24 cellular contexts compared by ENCODE assay signal in genomic region chr5:11509793-11510192, GRCh38.
"Had no signal": no experiment of that assay in that cellular context is flagged by ENCODE, and none has a peak within 500 bp of the region (broad histone marks: within the 10 kb centered on the region; RNA-seq: fewer than 3 reads in every experiment).

No MANE protein-coding gene starts in this region.

- H3K4me1 ChIP-seq: left ventricle myocardium inferior, prostate gland, sigmoid colon, tibial nerve, uterus had no signal

- H3K9me3 ChIP-seq: left ventricle myocardium inferior, ovary, prostate gland, sigmoid colon, tibial nerve, uterus had no signal

- ATAC-seq: naive thymus-derived CD4-positive, alpha-beta T cell; natural killer cell treated with Interleukin-12 subunit alpha and Interleukin-12 subunit beta and Interleukin-15 and Interleukin-18, amount 100 ng/mL, for 72 hours; right cardiac atrium; stimulated activated memory B cell treated with anti-CD40 and anti-IgM and Interleukin-4, amounts not matched to agents 10 μg/mL and 1 μg/mL and 100 μg/mL, for 72 hours; stimulated activated naive CD8-positive, alpha-beta T cell treated with anti-CD3 and anti-CD28 coated beads, Interleukin-15, amount 100 ng/mL, for 72 hours had no signal

- FAIRE-seq: small intestine had no signal

- H3K27ac ChIP-seq: left ventricle myocardium inferior, ovary, prostate gland, sigmoid colon, tibial nerve, uterus had no signal

- H3K9me3 Mint-ChIP-seq: mesothelial cell of epicardium; natural killer cell treated with Interleukin-12 subunit alpha and Interleukin-12 subunit beta and Interleukin-15 and Interleukin-18, amount 100 ng/mL, for 72 hours; stimulated activated memory B cell treated with anti-CD40 and anti-IgM and Interleukin-4, amounts not matched to agents 10 μg/mL and 1 μg/mL and 100 μg/mL, for 72 hours; type B pancreatic cell had no signal

- H3K36me3 Mint-ChIP-seq: mesothelial cell of epicardium; natural killer cell treated with Interleukin-12 subunit alpha and Interleukin-12 subunit beta and Interleukin-15 and Interleukin-18, amount 100 ng/mL, for 72 hours; stimulated activated memory B cell treated with anti-CD40 and anti-IgM and Interleukin-4, amounts not matched to agents 10 μg/mL and 1 μg/mL and 100 μg/mL, for 72 hours; type B pancreatic cell had no signal

- H3K4me3 Mint-ChIP-seq: mesothelial cell of epicardium; naive thymus-derived CD4-positive, alpha-beta T cell; natural killer cell treated with Interleukin-12 subunit alpha and Interleukin-12 subunit beta and Interleukin-15 and Interleukin-18, amount 100 ng/mL, for 72 hours; stimulated activated memory B cell treated with anti-CD40 and anti-IgM and Interleukin-4, amounts not matched to agents 10 μg/mL and 1 μg/mL and 100 μg/mL, for 72 hours; stimulated activated naive CD8-positive, alpha-beta T cell treated with anti-CD3 and anti-CD28 coated beads, Interleukin-15, amount 100 ng/mL, for 72 hours; type B pancreatic cell had no signal

- H3K4me3 ChIP-seq: left ventricle myocardium inferior, lung, ovary, prostate gland, sigmoid colon, tibial nerve, uterus had no signal

- H3K27me3 ChIP-seq: ovary, sigmoid colon, tibial nerve, uterus had no signal

- H3K4me1 Mint-ChIP-seq: naive thymus-derived CD4-positive, alpha-beta T cell; stimulated activated memory B cell treated with anti-CD40 and anti-IgM and Interleukin-4, amounts not matched to agents 10 μg/mL and 1 μg/mL and 100 μg/mL, for 72 hours; stimulated activated naive CD8-positive, alpha-beta T cell treated with anti-CD3 and anti-CD28 coated beads, Interleukin-15, amount 100 ng/mL, for 72 hours had no signal

- H3K36me3 ChIP-seq: left ventricle myocardium inferior, ovary, prostate gland, sigmoid colon, tibial nerve, uterus had no signal

- H3K27ac Mint-ChIP-seq: mesothelial cell of epicardium; naive thymus-derived CD4-positive, alpha-beta T cell; natural killer cell treated with Interleukin-12 subunit alpha and Interleukin-12 subunit beta and Interleukin-15 and Interleukin-18, amount 100 ng/mL, for 72 hours; stimulated activated memory B cell treated with anti-CD40 and anti-IgM and Interleukin-4, amounts not matched to agents 10 μg/mL and 1 μg/mL and 100 μg/mL, for 72 hours; stimulated activated naive CD8-positive, alpha-beta T cell treated with anti-CD3 and anti-CD28 coated beads, Interleukin-15, amount 100 ng/mL, for 72 hours; type B pancreatic cell had no signal

- DNase-seq: islet precursor cell; left ventricle myocardium inferior; mesendoderm; naive thymus-derived CD4-positive, alpha-beta T cell; ovary; retina; right cardiac atrium; sigmoid colon; small intestine; stimulated activated CD4-positive, alpha-beta T cell treated with anti-CD3 and anti-CD28 coated beads, Interleukin-1b, Interleukin-23, amount 100 ng/mL, for 48 hours; stimulated activated CD4-positive, alpha-beta T cell treated with anti-CD3 and anti-CD28 coated beads, Interleukin-2, amount 100 ng/mL, for 48 hours; stimulated activated CD4-positive, alpha-beta T cell treated with anti-CD3 and anti-CD28 coated beads, Interleukin-4, amount 100 ng/mL, for 4 hours; stimulated activated CD8-positive, alpha-beta memory T cell treated with anti-CD3 and anti-CD28 coated beads, Interleukin-4, amount 100 ng/mL, for 48 hours; stimulated activated naive CD4-positive, alpha-beta T cell treated with Interleukin-2 at 50 U/mL for 16 hours; stimulated activated naive CD8-positive, alpha-beta T cell treated with anti-CD3 and anti-CD28 coated beads, Interleukin-15, amount 100 ng/mL, for 72 hours; substantia nigra; uterus had no signal

- H3K27me3 Mint-ChIP-seq: stimulated activated memory B cell treated with anti-CD40 and anti-IgM and Interleukin-4, amounts not matched to agents 10 μg/mL and 1 μg/mL and 100 μg/mL, for 72 hours; stimulated activated naive CD8-positive, alpha-beta T cell treated with anti-CD3 and anti-CD28 coated beads, Interleukin-15, amount 100 ng/mL, for 72 hours; type B pancreatic cell had no signal
